ENCODE assay signal across 8 cellular contexts in genomic region chr10:110311357-110311949, GRCh38. TPM values are rescaled to one million over a fixed set of nuclear protein-coding genes. Genes with fewer than 3 reads are reported as not detected.
DNase-seq lines count a peak whose midpoint lies in the region; ATAC-seq lines count a peak whose summit lies in the region.

No MANE protein-coding gene starts in this region.

- H3K4me3 ChIP-seq in NT2/D1 (ENCODE audit: insufficient read length, low read depth), result no peak overlapping the region
- no peak overlapping the region for H3K4me3 ChIP-seq in skeletal muscle satellite cell (ENCODE audit: low read length)

- H3K27me3 ChIP-seq in NT2/D1 (ENCODE audit: insufficient read depth, insufficient read length), result no peaks in the 10 kb centered on the region
- no peaks in the 10 kb centered on the region for H3K27me3 ChIP-seq in skeletal muscle satellite cell (ENCODE audit: control insufficient read depth, insufficient read depth, low read length)

- peaks cover 2% of the 10 kb centered on the region for H3K4me1 ChIP-seq in NT2/D1 (ENCODE audit: insufficient read depth, insufficient read length)
- peaks cover 9% of the 10 kb centered on the region for H3K4me1 ChIP-seq in skeletal muscle satellite cell (ENCODE audit: control insufficient read depth, insufficient read depth, low read length)

- H3K9me3 ChIP-seq in NT2/D1 (ENCODE audit: insufficient read depth, low read length) (no peaks in the 10 kb centered on the region), skeletal muscle satellite cell (replicated peaks; ENCODE audit: low read length) (no peaks in the 10 kb centered on the region)

- intact Hi-C loops in left ventricle myocardium superior (cut with micrococcal nuclease), result loop anchor here (5.0 kb wide), 1 partner anchor 236 kb away; no protein-coding TSS in a partner anchor

- H3K36me3 ChIP-seq in NT2/D1 (ENCODE audit: insufficient read depth, insufficient read length, low read length), result no peaks in the 10 kb centered on the region
- H3K36me3 ChIP-seq in skeletal muscle satellite cell (ENCODE audit: insufficient read depth, low read length), result no peaks in the 10 kb centered on the region

- peak overlapping the region; percentile 24 for H3K4me2 ChIP-seq in skeletal muscle satellite cell (ENCODE audit: low read length)

- H3K9ac ChIP-seq in NT2/D1 (ENCODE audit: insufficient read length, low read depth), result no peak overlapping the region
- H3K9ac ChIP-seq in skeletal muscle satellite cell (ENCODE audit: low read depth, low read length), result peak overlapping the region; percentile 42

- DNase-seq in NK-92 treated with Interleukin-12 subunit alpha and Interleukin-12 subunit beta, amount 100 ng/mL, for 24 hours (lab: John Stamatoyannopoulos, UW), result peak; percentile 45
- DNase-seq in NK-92 (lab: John Stamatoyannopoulos, UW; ENCODE audit: unreplicated experiment) (no peak), NT2/D1 (ENCODE audit: low read depth, low spot score) (peak; percentile 22), left ventricle myocardium superior (peak; percentile 39)
- peak; percentile 31 for DNase-seq in activated naive CD4-positive, alpha-beta T cell treated with anti-CD3 and anti-CD28 coated beads, Interleukin-2, amount 50 U/mL, for 16 hours

- peak; percentile 61 for ATAC-seq in HG02938 (IDR thresholded peaks at IDR 0.05; ENCODE audit: unreplicated experiment)
- ATAC-seq in left ventricle myocardium superior, result peak; percentile 80
- ATAC-seq in GM21737 (IDR thresholded peaks at IDR 0.05; ENCODE audit: unreplicated experiment), result no peak

RNA-seq across cellular contexts. Expression of gene SMNDC1, which starts 6.7 kb away (rescaled TPM):
- total RNA-seq in left ventricle myocardium superior, result 24.0 TPM
- 5.2 and 8.9 TPM in 2 replicates for total RNA-seq in skeletal muscle satellite cell (2012; rRNA removed)
